In the genomic region with DNA sequence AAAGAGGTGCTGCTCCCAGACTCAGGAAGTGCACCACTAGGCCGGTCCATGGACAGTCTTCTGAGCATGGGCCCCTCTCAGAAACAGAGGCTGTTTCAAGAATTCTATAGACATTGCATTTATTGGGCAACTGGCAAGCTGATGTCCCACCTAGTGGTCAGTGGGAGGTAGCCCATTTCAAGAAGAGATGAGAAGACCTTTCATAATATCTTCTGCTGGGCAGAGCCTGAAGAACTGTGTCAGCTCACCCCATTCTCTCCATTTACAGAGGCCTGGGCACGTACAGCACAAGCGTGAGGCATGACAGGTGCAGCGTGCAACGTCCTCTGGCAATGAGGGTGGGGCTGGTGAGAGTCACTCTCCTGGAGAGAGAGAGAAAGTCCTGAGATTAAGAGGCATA, we compare ENCODE assay signal across 8 cellular contexts.
DNase-seq lines count a peak whose midpoint lies in the region; ATAC-seq and TF ChIP-seq lines count a peak whose summit lies in the region.

No MANE protein-coding gene starts in this region.

- no TSS peak for BruUV-seq in MCF 10A (replicated peaks; lab: Mats Ljungman, UMichigan)

- H3K27me3 ChIP-seq in liver (ENCODE audit: control insufficient read depth in 4 of 4, insufficient read depth in 4 of 4, low read length in 3 of 4), result no peaks in the 10 kb centered on the region

- no peak overlapping the region for H3K4me3 ChIP-seq in liver (ENCODE audit: low read depth in 1 of 3, low read length in 3 of 3)

- no peaks in the 10 kb centered on the region for H3K4me1 ChIP-seq in liver (ENCODE audit: control insufficient read depth in 4 of 4, insufficient read depth in 4 of 4, low read length in 3 of 4)

- CTCF ChIA-PET in activated CD8-positive, alpha-beta memory T cell treated with anti-CD3 and anti-CD28 coated beads, Interleukin-2, amount 10 ng/mL, durations not matched to agents 7 days and 5 days (lab: Charles Lee), result interaction anchor here (1.3 to 1.9 kb wide), 2 partner anchors 17 to 19 kb away, joined by 3 to 6 read pairs; no protein-coding TSS in a partner anchor
- CTCF ChIA-PET in MCF 10A (lab: Yijun Ruan, JAX), result interaction anchor here (1.3 kb wide), 1 partner anchor 408 kb away, joined by 5 read pairs; no protein-coding TSS in a partner anchor

- intact Hi-C loops in MCF 10A (cut with micrococcal nuclease), result loop anchor here (1.0 to 5.0 kb wide), 3 partner anchors 120 to 331 kb away; a partner anchor contains a TSS

- H3K4me1 Mint-ChIP-seq in activated CD8-positive, alpha-beta memory T cell treated with anti-CD3 and anti-CD28 coated beads, Interleukin-2, amount 10 ng/mL, durations not matched to agents 7 days and 5 days, result peaks cover 5% of the 10 kb centered on the region
- peaks cover 7% of the 10 kb centered on the region for H3K4me1 Mint-ChIP-seq in MCF 10A (ENCODE audit: insufficient read depth, unreplicated experiment)

- H3K36me3 ChIP-seq in liver (ENCODE audit: control insufficient read depth in 4 of 4, insufficient read depth in 3 of 4, low read depth in 1 of 4, low read length in 3 of 4), result no peaks in the 10 kb centered on the region

- peaks cover 9% of the 10 kb centered on the region for H3K9me3 Mint-ChIP-seq in activated CD8-positive, alpha-beta memory T cell treated with anti-CD3 and anti-CD28 coated beads, Interleukin-2, amount 10 ng/mL, durations not matched to agents 7 days and 5 days (ENCODE audit: low read depth)
- no peaks in the 10 kb centered on the region for H3K9me3 Mint-ChIP-seq in MCF 10A (ENCODE audit: unreplicated experiment)

- peaks cover 0 to 7% (median 0%) of the 10 kb centered on the region in 4 donors for H3K9me3 ChIP-seq in liver (ENCODE audit: control insufficient read depth in 4 of 4, low read length in 3 of 4)

- no peak overlapping the region for H3K4me3 Mint-ChIP-seq in activated CD8-positive, alpha-beta memory T cell treated with anti-CD3 and anti-CD28 coated beads, Interleukin-2, amount 10 ng/mL, durations not matched to agents 7 days and 5 days
- H3K4me3 Mint-ChIP-seq in MCF 10A (ENCODE audit: unreplicated experiment), result no peak overlapping the region

- peak; percentile 49 for ATAC-seq in activated CD8-positive, alpha-beta memory T cell treated with anti-CD3 and anti-CD28 coated beads, Interleukin-2, amount 10 ng/mL, durations not matched to agents 7 days and 5 days
- no peak for ATAC-seq in HG03571 (IDR thresholded peaks at IDR 0.05; ENCODE audit: unreplicated experiment)

- H3K27ac ChIP-seq in liver (ENCODE audit: low read depth in 1 of 2, low read length in 2 of 2), result no peak overlapping the region

- H3K36me3 Mint-ChIP-seq in activated CD8-positive, alpha-beta memory T cell treated with anti-CD3 and anti-CD28 coated beads, Interleukin-2, amount 10 ng/mL, durations not matched to agents 7 days and 5 days, result peaks cover 3% of the 10 kb centered on the region
- no peaks in the 10 kb centered on the region for H3K36me3 Mint-ChIP-seq in MCF 10A (ENCODE audit: insufficient read depth, unreplicated experiment)

- POLR2A ChIA-PET in MCF 10A (lab: Yijun Ruan, JAX), result no interaction called here

- no peak overlapping the region for H3K27ac Mint-ChIP-seq in activated CD8-positive, alpha-beta memory T cell treated with anti-CD3 and anti-CD28 coated beads, Interleukin-2, amount 10 ng/mL, durations not matched to agents 7 days and 5 days
- H3K27ac Mint-ChIP-seq in MCF 10A (ENCODE audit: low read depth, unreplicated experiment), result no peak overlapping the region

- TF ChIP-seq CTCF in MCF 10A (IDR thresholded peaks at IDR 0.05; ENCODE audit: unreplicated experiment), result peak; percentile 38
- peak; percentile 58 for TF ChIP-seq CTCF in liver (IDR thresholded peaks at IDR 0.05; ENCODE audit: low read depth, low read length, missing input control)

- DNase-seq in activated CD8-positive, alpha-beta memory T cell treated with anti-CD3 and anti-CD28 coated beads, Interleukin-2, amount 10 ng/mL, durations not matched to agents 7 days and 5 days, result no peak
- DNase-seq in activated CD8-positive, alpha-beta memory T cell treated with anti-CD3 and anti-CD28 coated beads, Interleukin-2, amount 50 U/mL, for 48 hours, result no peak
- DNase-seq in NCI-H1092 treated with DMSO at 0.1 percent for 48 hours (lab: John Stamatoyannopoulos, UW) (peak; percentile 20), MCF 10A (ENCODE audit: unreplicated experiment) (peak; percentile 68), UCSD-AML1 (lab: John Stamatoyannopoulos, UW; ENCODE audit: unreplicated experiment) (no peak), NCI-H1930 (lab: John Stamatoyannopoulos, UW) (no peak)

- no peak overlapping the region for H3K9ac ChIP-seq in liver (ENCODE audit: low read depth in 1 of 2, low read length in 2 of 2)

- peak; percentile 83 to 94 for TF ChIP-seq RAD21 in liver (IDR thresholded peaks at IDR 0.05)

- whole genome bisulfite sequencing in liver, result 64% methylated on average over 5 of the region's 5 CpGs

- peaks cover 18% of the 10 kb centered on the region for H3K27me3 Mint-ChIP-seq in activated CD8-positive, alpha-beta memory T cell treated with anti-CD3 and anti-CD28 coated beads, Interleukin-2, amount 10 ng/mL, durations not matched to agents 7 days and 5 days
- H3K27me3 Mint-ChIP-seq in MCF 10A (ENCODE audit: insufficient read depth, unreplicated experiment), result no peaks in the 10 kb centered on the region

TF ChIP-seq in liver, 16 proteins besides CTCF, POLR2A, EP300 and RAD21:
- TF ChIP-seq, protein P1, sequence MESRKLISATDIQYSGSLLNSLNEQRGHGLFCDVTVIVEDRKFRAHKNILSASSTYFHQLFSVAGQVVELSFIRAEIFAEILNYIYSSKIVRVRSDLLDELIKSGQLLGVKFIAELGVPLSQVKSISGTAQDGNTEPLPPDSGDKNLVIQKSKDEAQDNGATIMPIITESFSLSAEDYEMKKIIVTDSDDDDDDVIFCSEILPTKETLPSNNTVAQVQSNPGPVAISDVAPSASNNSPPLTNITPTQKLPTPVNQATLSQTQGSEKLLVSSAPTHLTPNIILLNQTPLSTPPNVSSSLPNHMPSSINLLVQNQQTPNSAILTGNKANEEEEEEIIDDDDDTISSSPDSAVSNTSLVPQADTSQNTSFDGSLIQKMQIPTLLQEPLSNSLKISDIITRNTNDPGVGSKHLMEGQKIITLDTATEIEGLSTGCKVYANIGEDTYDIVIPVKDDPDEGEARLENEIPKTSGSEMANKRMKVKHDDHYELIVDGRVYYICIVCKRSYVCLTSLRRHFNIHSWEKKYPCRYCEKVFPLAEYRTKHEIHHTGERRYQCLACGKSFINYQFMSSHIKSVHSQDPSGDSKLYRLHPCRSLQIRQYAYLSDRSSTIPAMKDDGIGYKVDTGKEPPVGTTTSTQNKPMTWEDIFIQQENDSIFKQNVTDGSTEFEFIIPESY (IDR thresholded peaks at IDR 0.05), result no peak
- TF ChIP-seq SP1 (IDR thresholded peaks at IDR 0.05) (no peak), RXRA (IDR thresholded peaks at IDR 0.05) (no peak), TAF1 (conservative IDR thresholded peaks at IDR 0.05) (no peak), FOXA2 (IDR thresholded peaks at IDR 0.05) (no peak)

Comparison
In these comparisons a context has a peak if more than half of its experiments do, and no peak if none do; other contexts are left out.
1. DNase-seq: peak in NCI-H1092 treated with DMSO at 0.1 percent for 48 hours (single experiment) and MCF 10A (single experiment); none in activated CD8-positive, alpha-beta memory T cell treated with anti-CD3 and anti-CD28 coated beads, Interleukin-2, amount 10 ng/mL, durations not matched to agents 7 days and 5 days (single experiment), activated CD8-positive, alpha-beta memory T cell treated with anti-CD3 and anti-CD28 coated beads, Interleukin-2, amount 50 U/mL, for 48 hours (single experiment), UCSD-AML1 (single experiment) and NCI-H1930 (0 of 2).